In genomic region chr13:42086582-42086981, GRCh38 we compare ENCODE assay signal across 19 cellular contexts.
"Had no signal": no experiment of that assay in that cellular context is flagged by ENCODE, and none has a peak within 500 bp of the region (broad histone marks: within the 10 kb centered on the region; RNA-seq: fewer than 3 reads in every experiment).

No MANE protein-coding gene starts in this region.

- FAIRE-seq: TTC549 had no signal

- ATAC-seq: activated CD8-positive, alpha-beta memory T cell treated with anti-CD3 and anti-CD28 coated beads, Interleukin-2, amount 10 ng/mL, durations not matched to agents 7 days and 5 days; activated T-cell treated with anti-CD3 and anti-CD28 coated beads, Interleukin-2, amount 50 U/mL, for 4 hours; body of pancreas; esophagus mucosa; left lobe of liver; sciatic nerve had no signal

- H3K4me1 ChIP-seq: body of pancreas, stomach had no signal

- H3K36me3 ChIP-seq: ovary, stomach had no signal

- H3K27ac ChIP-seq: body of pancreas, coronary artery, hepatocyte, ovary, stomach had no signal

- H3K27ac Mint-ChIP-seq: activated B cell treated with CpG ODN at 0.5 μM for 24 hours; activated CD8-positive, alpha-beta memory T cell treated with anti-CD3 and anti-CD28 coated beads, Interleukin-2, amount 10 ng/mL, durations not matched to agents 7 days and 5 days; activated naive CD4-positive, alpha-beta T cell treated with anti-CD3 and anti-CD28 coated beads, Interleukin-2, amount 50 U/mL, for 24 hours; naive B cell had no signal

- H3K9me3 ChIP-seq: body of pancreas, ovary, stomach had no signal

- H3K9me3 Mint-ChIP-seq: activated naive CD4-positive, alpha-beta T cell treated with anti-CD3 and anti-CD28 coated beads, Interleukin-2, amount 50 U/mL, for 24 hours had no signal

- H3K27me3 Mint-ChIP-seq: activated B cell treated with CpG ODN at 0.5 μM for 24 hours; activated CD8-positive, alpha-beta memory T cell treated with anti-CD3 and anti-CD28 coated beads, Interleukin-2, amount 10 ng/mL, durations not matched to agents 7 days and 5 days; activated naive CD4-positive, alpha-beta T cell treated with anti-CD3 and anti-CD28 coated beads, Interleukin-2, amount 50 U/mL, for 24 hours had no signal

- H3K4me3 ChIP-seq: body of pancreas, coronary artery, hepatocyte, ovary, stomach had no signal

- H3K27me3 ChIP-seq: body of pancreas, hepatocyte, ovary, stomach had no signal

- H3K4me3 Mint-ChIP-seq: activated B cell treated with CpG ODN at 0.5 μM for 24 hours; activated CD8-positive, alpha-beta memory T cell treated with anti-CD3 and anti-CD28 coated beads, Interleukin-2, amount 10 ng/mL, durations not matched to agents 7 days and 5 days; activated naive CD4-positive, alpha-beta T cell treated with anti-CD3 and anti-CD28 coated beads, Interleukin-2, amount 50 U/mL, for 24 hours; activated T-cell treated with anti-CD3 and anti-CD28 coated beads, Interleukin-2, amount 50 U/mL, for 4 hours had no signal

- H3K4me1 Mint-ChIP-seq: activated B cell treated with CpG ODN at 0.5 μM for 24 hours; activated naive CD4-positive, alpha-beta T cell treated with anti-CD3 and anti-CD28 coated beads, Interleukin-2, amount 50 U/mL, for 24 hours; naive B cell had no signal

- DNase-seq: activated B cell treated with CpG ODN at 0.5 μM for 24 hours; activated CD8-positive, alpha-beta memory T cell treated with anti-CD3 and anti-CD28 coated beads, Interleukin-2, amount 10 ng/mL, durations not matched to agents 7 days and 5 days; activated effector memory CD4-positive, alpha-beta T cell treated with anti-CD3 and anti-CD28 coated beads, Interleukin-2, amount 50 U/mL, for 16 hours; activated T-cell treated with anti-CD3 and anti-CD28 coated beads, Interleukin-2, amount 50 U/mL, for 4 hours; amniotic stem cell; body of pancreas; central memory CD4-positive, alpha-beta T cell; islet precursor cell; mammary epithelial cell; naive B cell; ovary; stomach had no signal
